ENCODE assay signal across 20 cellular contexts in the genomic region with DNA sequence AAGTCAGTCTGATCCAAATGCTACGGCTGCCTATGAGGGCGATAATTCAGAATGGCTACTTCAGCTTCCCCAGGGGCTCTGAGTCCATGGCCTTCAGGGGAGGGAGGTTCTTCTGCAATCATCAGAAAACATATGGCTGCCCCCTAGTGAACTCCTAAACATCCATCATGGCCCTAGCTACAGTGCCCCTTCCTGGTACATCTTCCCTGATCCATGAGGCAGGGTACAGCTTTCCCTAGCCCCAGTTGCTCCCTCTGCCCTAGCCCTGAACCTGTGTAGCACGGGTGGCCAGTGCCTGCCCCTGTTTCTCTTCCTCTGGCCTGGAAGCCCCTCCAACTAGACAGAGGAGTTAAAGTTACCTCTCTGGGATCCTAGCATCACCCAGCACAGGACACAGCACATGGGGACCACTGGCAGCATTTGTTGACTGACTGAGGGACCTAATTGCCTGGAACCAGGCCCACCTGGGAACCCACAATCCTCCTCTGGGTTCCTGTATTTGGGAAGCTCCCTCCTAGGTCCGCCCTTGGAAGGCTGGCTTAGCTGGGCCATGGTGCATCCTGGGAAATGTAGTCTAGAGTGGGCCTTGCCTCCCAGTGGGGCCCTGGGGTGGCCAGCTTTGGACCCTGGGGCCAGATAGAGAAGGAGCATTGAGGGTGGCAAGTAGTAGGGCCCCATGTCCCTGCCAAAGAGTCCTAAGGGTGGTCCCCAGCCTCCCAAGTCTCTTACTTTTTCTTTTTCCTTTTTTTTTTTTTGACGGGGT. TPM values are rescaled to one million over a fixed set of nuclear protein-coding genes. Genes with fewer than 3 reads are reported as not detected.
DNase-seq lines count a peak whose midpoint lies in the region; ATAC-seq, FAIRE-seq and TF ChIP-seq lines count a peak whose summit lies in the region.
"Had no signal": no experiment of that assay in that cellular context is flagged by ENCODE, and none has a peak within 500 bp of the region (broad histone marks: within the 10 kb centered on the region; RNA-seq: fewer than 3 reads in every experiment).

No MANE protein-coding gene starts in this region.

- no peak overlapping the region for H3K9ac ChIP-seq in PC-3 (ENCODE audit: low read length)

- H3K9me3 Mint-ChIP-seq in activated T-helper 2 cell treated with anti-CD3 and anti-CD28 coated beads, Interferon-gamma antibody, Interleukin-2, Interleukin-4, amounts not matched to agents 10 μg/mL and 5 μg/mL and 100 μg/mL, durations not matched to agents 14 hours and 24 hours and 36 hours = no peaks in the 10 kb centered on the region
- H3K9me3 Mint-ChIP-seq: activated naive CD4-positive, alpha-beta T cell treated with anti-CD3 and anti-CD28 coated beads, Interleukin-2, amount 50 U/mL, for 72 hours had no signal

- no peak for FAIRE-seq in H54 (lab: Jason Lieb, UNC)
- FAIRE-seq: GM12891 had no signal

- H3K4me2 ChIP-seq in PC-3 (ENCODE audit: low read length) = no peak overlapping the region

- no TSS peak for BruUV-seq in PC-3 (replicated peaks; lab: Mats Ljungman, UMichigan)

- TF ChIP-seq POLR2A in H54 (IDR thresholded peaks at IDR 0.05; ENCODE audit: low read depth, low read length) = no peak

- no peak overlapping the region for H3K27ac ChIP-seq in PC-3 (ENCODE audit: low read length)
- H3K27ac ChIP-seq: left lung, SK-N-MC, thoracic aorta had no signal

- no peak overlapping the region for H2AFZ ChIP-seq in PC-3 (ENCODE audit: low read length)

- POLR2A ChIA-PET in PC-3 (lab: Charles Lee; ENCODE audit: unreplicated experiment) = no interaction called here

- no peaks in the 10 kb centered on the region for H3K9me2 ChIP-seq in PC-3 (replicated peaks; ENCODE audit: low read length)

- H3K27me3 Mint-ChIP-seq in activated T-helper 2 cell treated with anti-CD3 and anti-CD28 coated beads, Interferon-gamma antibody, Interleukin-2, Interleukin-4, amounts not matched to agents 10 μg/mL and 5 μg/mL and 100 μg/mL, durations not matched to agents 14 hours and 24 hours and 36 hours (ENCODE audit: low read depth) = peaks cover 38% of the 10 kb centered on the region

- H3K9me3 ChIP-seq in PC-3 (ENCODE audit: low read length) = no peaks in the 10 kb centered on the region
- H3K9me3 ChIP-seq: heart left ventricle, left lung, thoracic aorta had no signal

- H3K27ac Mint-ChIP-seq in activated T-helper 2 cell treated with anti-CD3 and anti-CD28 coated beads, Interferon-gamma antibody, Interleukin-2, Interleukin-4, amounts not matched to agents 10 μg/mL and 5 μg/mL and 100 μg/mL, durations not matched to agents 14 hours and 24 hours and 36 hours = no peak overlapping the region
- H3K27ac Mint-ChIP-seq: activated naive CD4-positive, alpha-beta T cell treated with anti-CD3 and anti-CD28 coated beads, Interleukin-2, amount 50 U/mL, for 72 hours had no signal

- intact Hi-C loops in PC-3 (cut with micrococcal nuclease) = loop anchor here (5.0 kb wide), 1 partner anchor 55 kb away; no protein-coding TSS in a partner anchor
- intact Hi-C loops in activated T-helper 2 cell treated with anti-CD3 and anti-CD28 coated beads, Interferon-gamma antibody, Interleukin-2, Interleukin-4, amounts not matched to agents 10 μg/mL and 5 μg/mL and 100 μg/mL, durations not matched to agents 14 hours and 24 hours and 36 hours (cut with micrococcal nuclease) = no loop called here

- H3K4me3 Mint-ChIP-seq in activated T-helper 2 cell treated with anti-CD3 and anti-CD28 coated beads, Interferon-gamma antibody, Interleukin-2, Interleukin-4, amounts not matched to agents 10 μg/mL and 5 μg/mL and 100 μg/mL, durations not matched to agents 14 hours and 24 hours and 36 hours (ENCODE audit: low read depth) = no peak overlapping the region
- H3K4me3 Mint-ChIP-seq: naive B cell had no signal

- DNase-seq in ACHN (peak; percentile 53), H54 (ENCODE audit: insufficient read length, low spot score) (peak; percentile 87), PC-3 (peak; percentile 47), fibroblast of the aortic adventitia (ENCODE audit: low read depth) (peak; percentile 37), kidney glomerular epithelial cell (lab: John Stamatoyannopoulos, UW) (no peak), HT-29 (ENCODE audit: low spot score) (no peak)
- no peak for DNase-seq in activated T-helper 2 cell treated with anti-CD3 and anti-CD28 coated beads, Interferon-gamma antibody, Interleukin-2, Interleukin-4, amounts not matched to agents 10 μg/mL and 5 μg/mL and 100 μg/mL, durations not matched to agents 14 hours and 24 hours and 36 hours (ENCODE audit: low spot score)
- DNase-seq: activated CD8-positive, alpha-beta memory T cell treated with anti-CD3 and anti-CD28 coated beads, Interleukin-2, amount 50 U/mL, for 4 hours; AML-193; caudate nucleus; DMS79; heart left ventricle; left lung; naive B cell; NK-92 treated with Interleukin-12 subunit alpha and Interleukin-12 subunit beta, amount 100 ng/mL, for 24 hours had no signal

- peaks cover 7% of the 10 kb centered on the region; the same call in 1 of the 2 replicates for H3K27me3 ChIP-seq in PC-3 (ENCODE audit: low read length)

- ATAC-seq in PC-3 (no peak), GM18858 (IDR thresholded peaks at IDR 0.05; ENCODE audit: unreplicated experiment) (no peak)
- ATAC-seq: heart left ventricle, left lung had no signal

- H3F3A ChIP-seq in PC-3 (ENCODE audit: low read length, unreplicated experiment) = no peaks in the 10 kb centered on the region

- no peaks in the 10 kb centered on the region for H3K36me3 ChIP-seq in PC-3 (ENCODE audit: low read depth, low read length)
- H3K36me3 ChIP-seq: heart left ventricle, left lung, thoracic aorta had no signal

- no peaks in the 10 kb centered on the region for H3K4me1 Mint-ChIP-seq in activated T-helper 2 cell treated with anti-CD3 and anti-CD28 coated beads, Interferon-gamma antibody, Interleukin-2, Interleukin-4, amounts not matched to agents 10 μg/mL and 5 μg/mL and 100 μg/mL, durations not matched to agents 14 hours and 24 hours and 36 hours (ENCODE audit: low read depth)

- H4K20me1 ChIP-seq in PC-3 (ENCODE audit: low read length) = no peaks in the 10 kb centered on the region

- H3K4me3 ChIP-seq in PC-3 (ENCODE audit: low read length) = no peak overlapping the region
- no peak overlapping the region for H3K4me3 ChIP-seq in fibroblast of the aortic adventitia (ENCODE audit: low read depth, low read length)
- H3K4me3 ChIP-seq: heart left ventricle, left lung, SK-N-MC, thoracic aorta had no signal

- TF ChIP-seq CTCF in PC-3 (conservative IDR thresholded peaks at IDR 0.05; ENCODE audit: low read depth, low read length) = no peak
- no peak for TF ChIP-seq CTCF in fibroblast of the aortic adventitia (IDR thresholded peaks at IDR 0.05; ENCODE audit: insufficient read depth, low read length)

- in situ Hi-C loops in ACHN (cut with HindIII; ENCODE audit: low pct_ligation_motif_present, low pct_unique_long_range_greater_than_20kb, low sequenced_read_pairs) = no loop called here

- no peaks in the 10 kb centered on the region for H3K79me2 ChIP-seq in PC-3 (ENCODE audit: low read length)

- CTCF ChIA-PET in PC-3 (lab: Charles Lee) = interaction anchor here (1.6 kb wide), 2 partner anchors 56 to 59 kb away, joined by 4 to 6 read pairs; no protein-coding TSS in a partner anchor

- H3K4me1 ChIP-seq in PC-3 (ENCODE audit: insufficient read depth, low read length) = peaks cover 15% of the 10 kb centered on the region

- H3K36me3 Mint-ChIP-seq in activated T-helper 2 cell treated with anti-CD3 and anti-CD28 coated beads, Interferon-gamma antibody, Interleukin-2, Interleukin-4, amounts not matched to agents 10 μg/mL and 5 μg/mL and 100 μg/mL, durations not matched to agents 14 hours and 24 hours and 36 hours (ENCODE audit: low read depth) = no peaks in the 10 kb centered on the region

RNA-seq across cellular contexts. Expression of gene SEMA6B, which starts 17.7 kb away (rescaled TPM):
- total RNA-seq in PC-3 (2014; rRNA removed) (7.3 and 9.0 TPM in 2 replicates), fibroblast of the aortic adventitia (ENCODE audit: low replicate concordance) (0.72 and 1.7 TPM in 2 replicates)
- total RNA-seq in activated T-helper 2 cell treated with anti-CD3 and anti-CD28 coated beads, Interferon-gamma antibody, Interleukin-2, Interleukin-4, amounts not matched to agents 10 μg/mL and 5 μg/mL and 100 μg/mL, durations not matched to agents 14 hours and 24 hours and 36 hours = not detected in 2 replicates
- total RNA-seq in HT-29 (2014; rRNA removed; shearing (Covaris generic)) = 0.70 and 0.84 TPM in 2 replicates
- total RNA-seq: activated naive CD4-positive, alpha-beta T cell treated with anti-CD3 and anti-CD28 coated beads, Interleukin-2, amount 50 U/mL, for 72 hours had no signal

RNA-seq across cellular contexts. Expression of gene LRG1, which starts 37.4 kb away (rescaled TPM):
- total RNA-seq in PC-3 (2014; rRNA removed) (0.23 and 0.51 TPM in 2 replicates), fibroblast of the aortic adventitia (ENCODE audit: low replicate concordance) (not detected in 2 replicates)
- 0.18 and 0.37 TPM in 2 replicates for total RNA-seq in activated T-helper 2 cell treated with anti-CD3 and anti-CD28 coated beads, Interferon-gamma antibody, Interleukin-2, Interleukin-4, amounts not matched to agents 10 μg/mL and 5 μg/mL and 100 μg/mL, durations not matched to agents 14 hours and 24 hours and 36 hours
- total RNA-seq in HT-29 (2014; rRNA removed; shearing (Covaris generic)) = 16.1 and 19.1 TPM in 2 replicates

RNA-seq across cellular contexts. Expression of gene PLIN5, which starts 42.2 kb away (rescaled TPM):
- 1.2 and 3.3 TPM in 2 replicates for total RNA-seq in PC-3 (2014; rRNA removed)
- 0.16 TPM in 1 of 2 replicates, not detected in the other for total RNA-seq in fibroblast of the aortic adventitia (ENCODE audit: low replicate concordance)
- total RNA-seq in activated T-helper 2 cell treated with anti-CD3 and anti-CD28 coated beads, Interferon-gamma antibody, Interleukin-2, Interleukin-4, amounts not matched to agents 10 μg/mL and 5 μg/mL and 100 μg/mL, durations not matched to agents 14 hours and 24 hours and 36 hours = 0.27 TPM in 1 of 2 replicates, not detected in the other
- total RNA-seq in HT-29 (2014; rRNA removed; shearing (Covaris generic)) = 0.86 and 4.5 TPM in 2 replicates

RNA-seq across cellular contexts. Expression of gene PLIN4, which starts 58.9 kb away (rescaled TPM):
- total RNA-seq in PC-3 (2014; rRNA removed) = 9.1 and 9.8 TPM in 2 replicates
- 0.90 and 6.6 TPM in 2 replicates for total RNA-seq in fibroblast of the aortic adventitia (ENCODE audit: low replicate concordance)
- 0.05 and 0.09 TPM in 2 replicates for total RNA-seq in activated T-helper 2 cell treated with anti-CD3 and anti-CD28 coated beads, Interferon-gamma antibody, Interleukin-2, Interleukin-4, amounts not matched to agents 10 μg/mL and 5 μg/mL and 100 μg/mL, durations not matched to agents 14 hours and 24 hours and 36 hours
- total RNA-seq in HT-29 (2014; rRNA removed; shearing (Covaris generic)) = 8.5 TPM in 2 replicates

Comparison
In these comparisons a context has a peak if more than half of its experiments do, and no peak if none do; other contexts are left out.
1. DNase-seq: peak in ACHN (single experiment), H54 (single experiment), PC-3 (single experiment) and fibroblast of the aortic adventitia (single experiment); none in activated T-helper 2 cell treated with anti-CD3 and anti-CD28 coated beads, Interferon-gamma antibody, Interleukin-2, Interleukin-4, amounts not matched to agents 10 μg/mL and 5 μg/mL and 100 μg/mL, durations not matched to agents 14 hours and 24 hours and 36 hours (single experiment), kidney glomerular epithelial cell (single experiment) and HT-29 (single experiment).
2. RNA of gene LRG1, which starts 37.4 kb away (total RNA-seq): 16.1 to 19.1 TPM in HT-29; 0.23 to 0.51 TPM in PC-3, 0.18 to 0.37 TPM in activated T-helper 2 cell treated with anti-CD3 and anti-CD28 coated beads, Interferon-gamma antibody, Interleukin-2, Interleukin-4, amounts not matched to agents 10 μg/mL and 5 μg/mL and 100 μg/mL, durations not matched to agents 14 hours and 24 hours and 36 hours and not detected in fibroblast of the aortic adventitia; every median in the first group is over 10 times any median in the second.